In the genomic region with DNA sequence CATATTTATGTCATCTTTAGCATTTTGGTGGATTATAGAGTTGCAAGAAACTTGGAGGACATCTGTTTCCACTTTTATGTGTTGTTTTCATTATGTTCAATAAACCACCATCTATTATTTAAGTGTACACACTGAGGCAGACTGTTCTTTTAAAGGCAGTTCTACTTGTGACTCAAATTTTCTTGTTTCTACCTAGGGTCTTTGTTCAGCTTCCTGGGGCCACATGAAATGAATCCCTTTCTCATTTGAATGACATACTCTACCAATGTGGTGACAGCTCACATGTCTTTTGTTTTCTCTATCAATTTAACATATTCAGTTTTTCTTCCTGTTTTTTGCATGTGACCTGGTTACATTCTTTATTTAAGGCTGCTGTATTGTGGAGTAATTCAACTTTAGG, we compare ENCODE assay signal across 22 cellular contexts.
"Had no signal": no experiment of that assay in that cellular context is flagged by ENCODE, and none has a peak within 500 bp of the region (broad histone marks: within the 10 kb centered on the region; RNA-seq: fewer than 3 reads in every experiment).

No MANE protein-coding gene starts in this region.

- H3K9me3 Mint-ChIP-seq: endodermal cell, nephron had no signal

- H3K27me3 ChIP-seq: cardiac muscle cell, esophagus squamous epithelium, heart left ventricle, neutrophil, ovary, tibial artery had no signal

- DNase-seq: activated CD4-positive, alpha-beta T cell treated with anti-CD3 and anti-CD28 coated beads for 48 hours; activated effector memory CD4-positive, alpha-beta T cell treated with anti-CD3 and anti-CD28 coated beads, Interleukin-2, amount 50 U/mL, for 16 hours; activated naive CD8-positive, alpha-beta T cell treated with anti-CD3 and anti-CD28 coated beads, Interleukin-2, amount 10 ng/mL, durations not matched to agents 7 days and 5 days; activated T-cell treated with anti-CD3 and anti-CD28 coated beads, Interleukin-2, amount 50 U/mL, for 48 hours; cortex of kidney; endodermal cell; esophagus squamous epithelium; heart left ventricle; islet precursor cell; left cardiac atrium; ovary; stimulated activated CD4-positive, alpha-beta T cell treated with anti-CD3 and anti-CD28 coated beads, Interleukin-2, amount 100 ng/mL, for 48 hours; stimulated activated CD8-positive, alpha-beta memory T cell treated with anti-CD3 and anti-CD28 coated beads, Interleukin-4, amount 100 ng/mL, for 48 hours; T-helper 1 cell; tibial artery; WERI-Rb-1 had no signal

- H3K4me1 Mint-ChIP-seq: endodermal cell, nephron had no signal

- FAIRE-seq: TTC549 had no signal

- H3K9me3 ChIP-seq: esophagus squamous epithelium, heart left ventricle, neutrophil, ovary, prostate gland, tibial artery had no signal

- H3K4me1 ChIP-seq: prostate gland had no signal

- H3K4me3 ChIP-seq: cardiac muscle cell, esophagus squamous epithelium, heart left ventricle, ovary, prostate gland, tibial artery had no signal

- H3K4me3 Mint-ChIP-seq: activated naive CD8-positive, alpha-beta T cell treated with anti-CD3 and anti-CD28 coated beads, Interleukin-2, amount 10 ng/mL, durations not matched to agents 7 days and 5 days; endodermal cell; nephron; stimulated activated naive CD8-positive, alpha-beta T cell treated with anti-CD3 and anti-CD28 coated beads, Interleukin-15, Interleukin-2, amounts not matched to agents 100 ng/mL and 50 ng/mL, for 24 hours had no signal

- H3K27ac ChIP-seq: cardiac muscle cell, esophagus squamous epithelium, heart left ventricle, neutrophil, ovary, prostate gland, tibial artery, WERI-Rb-1 had no signal

- ATAC-seq: heart left ventricle, left cardiac atrium had no signal

- H3K27me3 Mint-ChIP-seq: activated naive CD8-positive, alpha-beta T cell treated with anti-CD3 and anti-CD28 coated beads, Interleukin-2, amount 10 ng/mL, durations not matched to agents 7 days and 5 days; stimulated activated naive CD8-positive, alpha-beta T cell treated with anti-CD3 and anti-CD28 coated beads, Interleukin-15, Interleukin-2, amounts not matched to agents 100 ng/mL and 50 ng/mL, for 24 hours had no signal

- H3K36me3 ChIP-seq: cardiac muscle cell, esophagus squamous epithelium, heart left ventricle, neutrophil, ovary, prostate gland, tibial artery, WERI-Rb-1 had no signal

- H3K27ac Mint-ChIP-seq: activated naive CD8-positive, alpha-beta T cell treated with anti-CD3 and anti-CD28 coated beads, Interleukin-2, amount 10 ng/mL, durations not matched to agents 7 days and 5 days; endodermal cell; nephron; stimulated activated naive CD8-positive, alpha-beta T cell treated with anti-CD3 and anti-CD28 coated beads, Interleukin-15, Interleukin-2, amounts not matched to agents 100 ng/mL and 50 ng/mL, for 24 hours had no signal
